16 cellular contexts compared by ENCODE assay signal in the genomic region with DNA sequence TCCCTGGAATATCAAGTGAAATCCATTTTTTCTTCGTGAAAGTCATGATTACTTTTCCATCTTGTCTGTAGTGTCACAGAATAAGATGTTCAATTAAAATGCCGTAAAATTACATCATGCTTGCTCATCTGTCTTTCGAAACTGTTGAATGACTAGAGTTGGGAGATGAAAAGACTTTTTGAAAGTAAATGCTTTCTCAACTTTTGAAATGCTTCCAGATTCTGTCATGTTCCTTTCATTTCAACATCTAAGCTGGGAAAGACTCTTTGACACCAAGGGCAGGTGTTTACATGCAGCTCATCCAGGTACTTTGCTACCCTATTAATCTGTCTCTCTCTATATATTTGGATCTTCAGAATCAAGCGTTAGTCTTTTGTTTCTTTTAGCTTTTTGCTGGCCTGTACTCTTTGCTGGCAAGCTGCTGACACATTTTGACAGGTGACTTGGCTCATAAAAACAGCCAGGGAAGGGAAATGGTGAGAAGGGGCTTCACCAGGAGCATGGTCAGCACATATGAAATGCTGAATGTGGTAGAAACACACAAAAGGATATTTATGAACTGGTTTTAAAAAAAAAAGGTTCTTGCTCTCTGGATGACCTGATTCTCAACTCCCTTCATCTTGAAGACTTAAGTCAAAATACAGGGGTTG.
DNase-seq lines count a peak whose midpoint lies in the region; ATAC-seq, FAIRE-seq and TF ChIP-seq lines count a peak whose summit lies in the region.
"Had no signal": no experiment of that assay in that cellular context is flagged by ENCODE, and none has a peak within 500 bp of the region (broad histone marks: within the 10 kb centered on the region; RNA-seq: fewer than 3 reads in every experiment).

No MANE protein-coding gene starts in this region.

- TF ChIP-seq CTCF in fibroblast of mammary gland (conservative IDR thresholded peaks at IDR 0.05; ENCODE audit: control insufficient read depth, insufficient read depth, low read depth, low read length) (no peak), smooth muscle cell (IDR thresholded peaks at IDR 0.05; ENCODE audit: borderline replicate concordance, insufficient read depth, poor library complexity, severe bottlenecking) (no peak), pancreas (IDR thresholded peaks at IDR 0.05) (no peak)

- FAIRE-seq in pancreas (lab: Jason Lieb, UNC), result no peak
- FAIRE-seq: astrocyte, G401.6 had no signal

- H3K79me2 ChIP-seq in smooth muscle cell (ENCODE audit: low read depth), result no peaks in the 10 kb centered on the region

- H3K27me3 ChIP-seq in smooth muscle cell (ENCODE audit: low read depth) (no peaks in the 10 kb centered on the region), pancreas (no peaks in the 10 kb centered on the region)
- H3K27me3 ChIP-seq: BLaER1 treated with 17β-estradiol and CSF1 and Interleukin-3, amounts not matched to agents 10 nM and 100 nM had no signal

- H3K36me3 Mint-ChIP-seq in activated naive CD4-positive, alpha-beta T cell treated with anti-CD3 and anti-CD28 coated beads, Interleukin-2, amount 50 U/mL, for 72 hours, result peaks cover 5 to 28% of the 10 kb centered on the region in 2 donors
- H3K36me3 Mint-ChIP-seq: immature natural killer cell had no signal

- intact Hi-C loops in head of caudate nucleus (cut with DNase I), result no loop called here
- intact Hi-C loops in pancreas (cut with DNase I), result no loop called here

- peaks cover 0 to 25% of the 10 kb centered on the region in 2 donors for H3K9me3 Mint-ChIP-seq in activated naive CD4-positive, alpha-beta T cell treated with anti-CD3 and anti-CD28 coated beads, Interleukin-2, amount 50 U/mL, for 72 hours

- 54% methylated on average over 4 of the region's 4 CpGs for WGBS in smooth muscle cell (ENCODE audit: low lambda C conversion rate)
- 43 to 52% methylated on average over 4 of the region's 4 CpGs for WGBS in pancreas, 2 donors

- no peak overlapping the region for H3K9ac ChIP-seq in smooth muscle cell (ENCODE audit: low read depth)
- H3K9ac ChIP-seq: BLaER1 treated with 17β-estradiol and CSF1 and Interleukin-3, amounts not matched to agents 10 nM and 100 nM had no signal

- peak overlapping the region; percentile 32 for H3K27ac ChIP-seq in smooth muscle cell (ENCODE audit: low read depth)
- no peak overlapping the region for H3K27ac ChIP-seq in pancreas
- H3K27ac ChIP-seq: BLaER1 treated with 17β-estradiol and CSF1 and Interleukin-3, amounts not matched to agents 10 nM and 100 nM had no signal

- no peak overlapping the region for H2AFZ ChIP-seq in smooth muscle cell (ENCODE audit: low read depth)

- no peak for DNase-seq in activated naive CD4-positive, alpha-beta T cell treated with anti-CD3 and anti-CD28 coated beads, Interleukin-2, amount 50 U/mL, for 72 hours (ENCODE audit: low spot score in 2 of 2)
- no peak for DNase-seq in activated naive CD4-positive, alpha-beta T cell treated with anti-CD3 and anti-CD28 coated beads, Interleukin-2, amount 50 U/mL, for 16 hours
- peak; percentile 4 for DNase-seq in OCI-M1 (lab: John Stamatoyannopoulos, UW)
- peak; percentile 90 for DNase-seq in fibroblast of mammary gland (ENCODE audit: low read depth)
- no peak for DNase-seq in smooth muscle cell (lab: John Stamatoyannopoulos, UW; ENCODE audit: unreplicated experiment)
- no peak for DNase-seq in iPS-NIHi7 (ENCODE audit: extremely low spot score)
- DNase-seq in head of caudate nucleus, result no peak
- no peak for DNase-seq in pancreas
- DNase-seq: activated CD8-positive, alpha-beta memory T cell treated with anti-CD3 and anti-CD28 coated beads for 24 hours; immature natural killer cell; NCI-H1105 treated with DMSO at 0.1 percent for 48 hours; NCI-H774 had no signal

- H3K4me3 ChIP-seq in fibroblast of mammary gland (ENCODE audit: control insufficient read depth, low read depth, low read length), result no peak overlapping the region
- no peak overlapping the region for H3K4me3 ChIP-seq in smooth muscle cell
- H3K4me3 ChIP-seq in pancreas, result no peak overlapping the region
- H3K4me3 ChIP-seq: BLaER1 treated with 17β-estradiol and CSF1 and Interleukin-3, amounts not matched to agents 10 nM and 100 nM; skin epidermis had no signal

- ATAC-seq in activated naive CD4-positive, alpha-beta T cell treated with anti-CD3 and anti-CD28 coated beads, Interleukin-2, amount 50 U/mL, for 72 hours, result peak; percentile 89 to 95
- no peak for ATAC-seq in pancreas

- no peaks in the 10 kb centered on the region for H3K4me1 ChIP-seq in smooth muscle cell (ENCODE audit: low read depth)
- H3K4me1 ChIP-seq in pancreas, result no peaks in the 10 kb centered on the region
- H3K4me1 ChIP-seq: BLaER1 treated with 17β-estradiol and CSF1 and Interleukin-3, amounts not matched to agents 10 nM and 100 nM had no signal

- H3F3A ChIP-seq in smooth muscle cell (ENCODE audit: low read depth), result no peaks in the 10 kb centered on the region

- H3K9me3 ChIP-seq in smooth muscle cell (replicated peaks; ENCODE audit: low read depth) (peaks cover 6% of the 10 kb centered on the region), pancreas (no peaks in the 10 kb centered on the region)

- no peak overlapping the region for H3K4me2 ChIP-seq in smooth muscle cell
- H3K4me2 ChIP-seq: BLaER1 treated with 17β-estradiol and CSF1 and Interleukin-3, amounts not matched to agents 10 nM and 100 nM had no signal

- H3K36me3 ChIP-seq in smooth muscle cell (ENCODE audit: low read depth) (no peaks in the 10 kb centered on the region), pancreas (no peaks in the 10 kb centered on the region)
- H3K36me3 ChIP-seq: BLaER1 treated with 17β-estradiol and CSF1 and Interleukin-3, amounts not matched to agents 10 nM and 100 nM had no signal

- no peaks in the 10 kb centered on the region for H4K20me1 ChIP-seq in smooth muscle cell (ENCODE audit: low read depth)
- H4K20me1 ChIP-seq: BLaER1 treated with 17β-estradiol and CSF1 and Interleukin-3, amounts not matched to agents 10 nM and 100 nM had no signal

- H3K27ac Mint-ChIP-seq in activated naive CD4-positive, alpha-beta T cell treated with anti-CD3 and anti-CD28 coated beads, Interleukin-2, amount 50 U/mL, for 72 hours, result peak overlapping the region in 1 of 2 donors; percentile 44
- H3K27ac Mint-ChIP-seq: immature natural killer cell had no signal

Comparison
In these comparisons a context has a peak if more than half of its experiments do, and no peak if none do; other contexts are left out.
1. ATAC-seq: peak in activated naive CD4-positive, alpha-beta T cell treated with anti-CD3 and anti-CD28 coated beads, Interleukin-2, amount 50 U/mL, for 72 hours (2 of 2); none in pancreas (0 of 4).
2. DNase-seq: peak in OCI-M1 (single experiment) and fibroblast of mammary gland (single experiment); none in activated naive CD4-positive, alpha-beta T cell treated with anti-CD3 and anti-CD28 coated beads, Interleukin-2, amount 50 U/mL, for 72 hours (0 of 2), activated naive CD4-positive, alpha-beta T cell treated with anti-CD3 and anti-CD28 coated beads, Interleukin-2, amount 50 U/mL, for 16 hours (single experiment), smooth muscle cell (single experiment), iPS-NIHi7 (single experiment), head of caudate nucleus (0 of 42) and pancreas (0 of 6).